Comparison of ENCODE assay signal across 8 cellular contexts in the genomic region with DNA sequence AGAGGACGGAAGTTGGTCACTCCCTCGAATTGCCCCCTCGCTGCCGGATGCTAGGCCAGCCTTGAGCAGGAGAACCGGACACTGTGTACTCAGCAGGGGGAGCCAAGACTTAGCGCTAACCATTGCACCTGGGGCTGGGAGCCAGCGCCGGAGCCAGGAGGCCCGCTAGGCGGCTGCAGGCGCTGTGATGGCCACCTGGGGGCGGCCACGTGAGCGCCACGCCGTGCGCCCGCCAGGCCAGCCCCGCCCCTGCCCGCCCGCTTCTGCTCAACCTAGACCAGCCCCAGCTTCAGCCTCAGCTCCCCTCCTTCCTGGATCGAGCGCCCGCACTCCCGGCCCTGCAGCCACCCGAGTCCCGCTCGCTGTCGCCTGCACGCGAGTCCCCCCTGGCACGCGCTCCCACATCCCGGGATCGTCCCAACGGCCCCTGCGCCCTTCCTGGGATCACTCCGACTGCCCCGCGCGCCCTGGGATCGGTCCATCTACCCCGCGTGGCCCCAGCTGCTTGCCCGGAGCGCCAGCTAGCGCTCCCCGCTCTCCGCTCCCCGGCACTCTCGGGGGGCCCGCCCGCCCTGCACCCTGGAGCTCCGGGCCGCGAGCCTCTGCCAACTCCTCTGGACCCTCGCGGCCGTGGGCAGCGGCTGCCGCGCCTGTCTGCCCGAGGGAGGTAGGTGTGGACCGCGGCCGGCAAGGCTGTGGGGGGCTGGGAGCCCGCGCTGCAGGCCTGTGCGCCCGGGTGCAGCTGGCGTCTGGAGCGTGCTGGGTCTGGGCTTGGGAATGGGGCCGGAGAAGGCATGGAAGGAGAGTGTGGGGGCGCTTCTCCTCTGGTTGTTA. TPM values are rescaled to one million over a fixed set of nuclear protein-coding genes. Genes with fewer than 3 reads are reported as not detected.
A peak's percentile ranks its signal among the peaks of the same experiment; 100 is the strongest.
DNase-seq lines count a peak whose midpoint lies in the region; ATAC-seq and TF ChIP-seq lines count a peak whose summit lies in the region.

A gene (plus strand): TSS at position 266 of the 834 bp plus-strand sequence. CDS start 19,452 bp downstream, outside the sequence.

- peak within 1 kb of the TSS; percentile 97 for H3K27ac Mint-ChIP-seq in T-helper 17 cell

- peaks cover 0 to 45% of the 10 kb centered on the region in 2 donors for H3K4me1 ChIP-seq in right atrium auricular region
- peaks cover 3 to 4% of the 10 kb centered on the region in 2 donors for H3K4me1 ChIP-seq in aorta (ENCODE audit: control insufficient read depth in 1 of 2, insufficient read depth in 2 of 2, low read length in 2 of 2)

- ATAC-seq in HG02840 (IDR thresholded peaks at IDR 0.05; ENCODE audit: low FRiP score, unreplicated experiment), result peak; percentile 73
- peak; percentile 89 for ATAC-seq in T-helper 17 cell
- peak; percentile 93 for ATAC-seq in aorta (ENCODE audit: low FRiP score)

- H3K4me3 Mint-ChIP-seq in T-helper 17 cell, result peak within 1 kb of the TSS; percentile 96

- H3K4me3 ChIP-seq in right atrium auricular region, result peak within 1 kb of the TSS; percentile 87 to 94
- peak within 1 kb of the TSS; percentile 39 to 73 for H3K4me3 ChIP-seq in aorta (ENCODE audit: low read length in 2 of 2)

- peak; percentile 94 for DNase-seq in GM13976 (ENCODE audit: low spot score)
- peak; percentile 42 for DNase-seq in NCI-H1436 treated with DMSO at 0.1 percent for 48 hours (lab: John Stamatoyannopoulos, UW)
- peak; percentile 64 to 76 (median 74) for DNase-seq in T-helper 17 cell
- peak; percentile 95 for DNase-seq in right atrium auricular region (ENCODE audit: low spot score)
- DNase-seq in putamen (ENCODE audit: low spot score), result peak; percentile 74
- DNase-seq in aorta, result peak; percentile 95 to 97

- intact Hi-C loops in aorta (cut with DNase I), result loop anchor here in 1 of 2 donors (10.0 kb wide), 1 partner anchor 1301 kb away; a partner anchor contains a TSS

- H3K27ac ChIP-seq in angular gyrus (ENCODE audit: low read depth, low read length) (peak within 1 kb of the TSS; percentile 74), right atrium auricular region (peak within 1 kb of the TSS; percentile 95), aorta (ENCODE audit: low read depth in 1 of 2, low read length in 2 of 2) (peak within 1 kb of the TSS; percentile 48 to 82)

- H3K27me3 Mint-ChIP-seq in T-helper 17 cell, result no peaks in the 10 kb centered on the region

- H3K36me3 Mint-ChIP-seq in T-helper 17 cell (ENCODE audit: low read depth), result no peaks in the 10 kb centered on the region

- peak; percentile 79 for TF ChIP-seq CTCF in GM13976 (IDR thresholded peaks at IDR 0.05; ENCODE audit: borderline replicate concordance, control extremely low read depth, extremely low read depth, insufficient read depth, missing control alignments)
- peak; percentile 71 to 90 for TF ChIP-seq CTCF in right atrium auricular region (IDR thresholded peaks at IDR 0.05)

- H3K4me1 Mint-ChIP-seq in T-helper 17 cell, result peaks cover 23% of the 10 kb centered on the region

- H3K9me3 ChIP-seq in T-helper 17 cell (ENCODE audit: control insufficient read depth, low read length, poor library complexity, severe bottlenecking) (no peaks in the 10 kb centered on the region), right atrium auricular region (no peaks in the 10 kb centered on the region), aorta (ENCODE audit: control insufficient read depth, low read length) (no peaks in the 10 kb centered on the region)

- WGBS in aorta, 2 donors, result 0% methylated on average over 57 to 74 of the region's 74 CpGs

- H3K36me3 ChIP-seq in right atrium auricular region, result no peaks in the 10 kb centered on the region
- H3K36me3 ChIP-seq in aorta (ENCODE audit: control insufficient read depth in 1 of 2, insufficient read depth in 2 of 2, low read length in 1 of 2), result no peaks in the 10 kb centered on the region

- in situ Hi-C loops in GM13976 (cut with MboI; ENCODE audit: low sequenced_read_pairs, unreplicated experiment), result no loop called here

- H3K27me3 ChIP-seq in right atrium auricular region (no peaks in the 10 kb centered on the region), aorta (ENCODE audit: control insufficient read depth in 1 of 2, insufficient read depth in 2 of 2, low read length in 1 of 2) (no peaks in the 10 kb centered on the region)

RNA-seq across cellular contexts. Expression of the gene that starts here (rescaled TPM):
- total RNA-seq in T-helper 17 cell, result 10 to 100 TPM; 14.4 to 14.7 TPM
- total RNA-seq in right atrium auricular region, result 10 to 100 TPM; 12.9 to 18.9 TPM
- total RNA-seq in aorta, result 10 to 100 TPM; 40.6 to 56.3 TPM
- 10 to 100 TPM in 1 of 2 donors, 1 to 10 TPM in 1; 9.3 to 12.1 TPM for polyA plus RNA-seq in aorta

Comparison
In these comparisons a context has a peak if more than half of its experiments do, and no peak if none do; other contexts are left out.
1. Peak in every context shown above with its lines: DNase-seq, ATAC-seq, H3K4me3 ChIP-seq and H3K27ac ChIP-seq.
2. DNase-seq: peak in every context shown above with its lines; median percentile 96 in aorta; 95 in right atrium auricular region; 94 in GM13976; 74 in T-helper 17 cell; 74 in putamen; 42 in NCI-H1436 treated with DMSO at 0.1 percent for 48 hours.